In genomic region chr15:84982301-84982920, GRCh38 we compare ENCODE assay signal across 8 cellular contexts. TPM values are rescaled to one million over a fixed set of nuclear protein-coding genes. Genes with fewer than 3 reads are reported as not detected.
DNase-seq lines count a peak whose midpoint lies in the region; TF ChIP-seq lines count a peak whose summit lies in the region.

No MANE protein-coding gene starts in this region.

- peaks cover 0 to 1% (median 0%) of the 10 kb centered on the region in 8 donors for H3K9me3 Mint-ChIP-seq in CD4-positive, alpha-beta memory T cell
- H3K9me3 Mint-ChIP-seq in endodermal cell, result no peaks in the 10 kb centered on the region

- peaks cover 54% of the 10 kb centered on the region for H3K4me1 ChIP-seq in CD4-positive, alpha-beta memory T cell (ENCODE audit: insufficient read depth, low read length)
- H3K4me1 ChIP-seq in HUES48 (ENCODE audit: control insufficient read depth, insufficient read depth, low read length), result peaks cover 20% of the 10 kb centered on the region; the same call in 1 of the 2 replicates
- no peaks in the 10 kb centered on the region for H3K4me1 ChIP-seq in endodermal cell (ENCODE audit: control insufficient read depth, insufficient read depth, low read length)
- peaks cover 4 to 51% of the 10 kb centered on the region in 2 donors for H3K4me1 ChIP-seq in muscle layer of duodenum (ENCODE audit: control insufficient read depth in 1 of 2, insufficient read depth in 2 of 2, low read length in 2 of 2)

- POLR2A ChIA-PET in CD4-positive, alpha-beta memory T cell (lab: Charles Lee; ENCODE audit: partially characterized antibody), result interaction anchor here (0.6 to 3.7 kb wide), 4 partner anchors 10 to 382 kb away, joined by 3 to 25 read pairs (median 4); no protein-coding TSS in a partner anchor

- DNase-seq in CD4-positive, alpha-beta memory T cell, result peak; percentile 56 to 84 (median 68)
- peak; percentile 13 for DNase-seq in activated CD8-positive, alpha-beta memory T cell treated with anti-CD3 and anti-CD28 coated beads for 4 hours (ENCODE audit: low read depth in 2 of 2)
- DNase-seq in endodermal cell (peak; percentile 78), NOMO-1 treated with DMSO at 0.1 percent for 48 hours (lab: John Stamatoyannopoulos, UW; ENCODE audit: unreplicated experiment) (no peak), SIG-M5 (lab: John Stamatoyannopoulos, UW) (no peak)
- peak; percentile 42 to 60 (median 52) for DNase-seq in stimulated activated naive CD4-positive, alpha-beta T cell (lab: John Stamatoyannopoulos, UW)

- peaks cover 0 to 12% of the 10 kb centered on the region in 2 donors for H3K36me3 Mint-ChIP-seq in CD4-positive, alpha-beta memory T cell
- H3K36me3 Mint-ChIP-seq in endodermal cell (ENCODE audit: low read depth), result no peaks in the 10 kb centered on the region

- CTCF ChIA-PET in CD4-positive, alpha-beta memory T cell (lab: Charles Lee; ENCODE audit: partially characterized antibody), result no interaction called here

- H3K27me3 Mint-ChIP-seq in CD4-positive, alpha-beta memory T cell, result no peaks in the 10 kb centered on the region
- peaks cover 64% of the 10 kb centered on the region for H3K27me3 Mint-ChIP-seq in endodermal cell (ENCODE audit: insufficient read depth)

- peak overlapping the region; percentile 94 to 99 (median 96) for H3K4me3 Mint-ChIP-seq in CD4-positive, alpha-beta memory T cell
- H3K4me3 Mint-ChIP-seq in endodermal cell, result peak overlapping the region; percentile 76

- no peaks in the 10 kb centered on the region for H3K27me3 ChIP-seq in CD4-positive, alpha-beta memory T cell (ENCODE audit: insufficient read depth, low read length)
- peaks cover 52% of the 10 kb centered on the region for H3K27me3 ChIP-seq in HUES48 (ENCODE audit: control insufficient read depth, insufficient read depth, low read length)
- peaks cover 49% of the 10 kb centered on the region for H3K27me3 ChIP-seq in endodermal cell (ENCODE audit: control insufficient read depth, insufficient read depth, low read length, poor library complexity, severe bottlenecking)
- H3K27me3 ChIP-seq in muscle layer of duodenum (ENCODE audit: low read depth, low read length), result no peaks in the 10 kb centered on the region

- no peaks in the 10 kb centered on the region for H3K9me3 ChIP-seq in CD4-positive, alpha-beta memory T cell (ENCODE audit: control insufficient read depth in 1 of 2, low read length in 2 of 2)
- H3K9me3 ChIP-seq in HUES48 (ENCODE audit: control insufficient read depth, insufficient read depth, low read length) (no peaks in the 10 kb centered on the region), endodermal cell (ENCODE audit: control insufficient read depth, low read length) (no peaks in the 10 kb centered on the region), muscle layer of duodenum (ENCODE audit: control insufficient read depth in 1 of 2, low read length in 2 of 2) (no peaks in the 10 kb centered on the region)

- H3K27ac Mint-ChIP-seq in CD4-positive, alpha-beta memory T cell, result peak overlapping the region; percentile 97 to 99 (median 98)
- H3K27ac Mint-ChIP-seq in endodermal cell, result no peak overlapping the region

- H3K36me3 ChIP-seq in CD4-positive, alpha-beta memory T cell (ENCODE audit: insufficient read depth, low read length), result no peaks in the 10 kb centered on the region
- H3K36me3 ChIP-seq in HUES48 (ENCODE audit: control insufficient read depth, insufficient read depth, low read length), result no peaks in the 10 kb centered on the region
- H3K36me3 ChIP-seq in endodermal cell (ENCODE audit: control insufficient read depth, insufficient read depth, low read length), result no peaks in the 10 kb centered on the region
- no peaks in the 10 kb centered on the region for H3K36me3 ChIP-seq in muscle layer of duodenum (ENCODE audit: control insufficient read depth in 1 of 2, insufficient read depth in 2 of 2, low read length in 2 of 2)

- peak overlapping the region; percentile 65 to 86 for H3K4me3 ChIP-seq in CD4-positive, alpha-beta memory T cell (ENCODE audit: low read length in 2 of 2)
- peak overlapping the region; percentile 80 for H3K4me3 ChIP-seq in HUES48 (ENCODE audit: low read depth, low read length)
- H3K4me3 ChIP-seq in endodermal cell (ENCODE audit: low read length), result peak overlapping the region; percentile 63
- peak overlapping the region; percentile 60 to 89 for H3K4me3 ChIP-seq in muscle layer of duodenum (ENCODE audit: low read depth in 1 of 2, low read length in 2 of 2)

- peaks cover 30 to 62% (median 47%) of the 10 kb centered on the region in 4 donors for H3K4me1 Mint-ChIP-seq in CD4-positive, alpha-beta memory T cell
- H3K4me1 Mint-ChIP-seq in endodermal cell, result peaks cover 23% of the 10 kb centered on the region

- intact Hi-C loops in CD4-positive, alpha-beta memory T cell (cut with micrococcal nuclease), result loop anchor here (2.0 kb wide), 1 partner anchor 50 kb away; no protein-coding TSS in a partner anchor

- TF ChIP-seq CTCF in endodermal cell (conservative IDR thresholded peaks at IDR 0.05), result peak; percentile 4

- H3K27ac ChIP-seq in CD4-positive, alpha-beta memory T cell (ENCODE audit: low read depth, low read length), result peak overlapping the region; percentile 83
- no peak overlapping the region for H3K27ac ChIP-seq in HUES48 (ENCODE audit: low read depth, low read length)
- no peak overlapping the region for H3K27ac ChIP-seq in endodermal cell (ENCODE audit: low read depth, low read length)
- peak overlapping the region; percentile 52 for H3K27ac ChIP-seq in muscle layer of duodenum (ENCODE audit: low read length)

- WGBS in endodermal cell (ENCODE audit: insufficient coverage in 1 of 2, insufficient read length in 1 of 2), 2 experiments, result 6% methylated on average over 40 to 46 of the region's 46 CpGs

- no peak overlapping the region for H3K9ac ChIP-seq in HUES48 (ENCODE audit: low read depth, low read length)
- H3K9ac ChIP-seq in endodermal cell (ENCODE audit: extremely low read depth, low read length, poor library complexity, severe bottlenecking), result no peak overlapping the region

RNA-seq across cellular contexts. Expression of gene PDE8A, which starts 0.8 kb away (rescaled TPM):
- 10 to 100 TPM; 39.2 to 41.3 TPM for total RNA-seq in CD4-positive, alpha-beta memory T cell
- 1 to 10 TPM; 1.9 to 5.6 TPM for polyA plus RNA-seq in CD4-positive, alpha-beta memory T cell
- total RNA-seq in endodermal cell, result 10 to 100 TPM; 14.8 to 15.2 TPM
- polyA plus RNA-seq in endodermal cell (2013, experiment 1 of 2), result 4.8 TPM
- 5.3 TPM for polyA plus RNA-seq in endodermal cell (2013, experiment 2 of 2)

Comparison
In these comparisons a context has a peak if more than half of its experiments do, and no peak if none do; other contexts are left out.
1. DNase-seq: peak in CD4-positive, alpha-beta memory T cell (5 of 5), activated CD8-positive, alpha-beta memory T cell treated with anti-CD3 and anti-CD28 coated beads for 4 hours (2 of 2), endodermal cell (single experiment) and stimulated activated naive CD4-positive, alpha-beta T cell (6 of 6); none in NOMO-1 treated with DMSO at 0.1 percent for 48 hours (single experiment) and SIG-M5 (single experiment).
2. H3K27ac ChIP-seq: peak in CD4-positive, alpha-beta memory T cell (single experiment) and muscle layer of duodenum (single experiment); none in HUES48 (single experiment) and endodermal cell (single experiment).
3. Peak in every context shown above with its lines, with median percentiles within 50 percentile points of each other: H3K4me3 ChIP-seq.